27 cellular contexts compared by ENCODE assay signal in genomic region chr7:1163121-1163520, GRCh38.
"Had no signal": no experiment of that assay in that cellular context is flagged by ENCODE, and none has a peak within 500 bp of the region (broad histone marks: within the 10 kb centered on the region; RNA-seq: fewer than 3 reads in every experiment).

No MANE protein-coding gene starts in this region.

- H3K36me3 Mint-ChIP-seq: activated naive CD8-positive, alpha-beta T cell treated with anti-CD3 and anti-CD28 coated beads, Interleukin-2, amount 10 ng/mL, durations not matched to agents 7 days and 5 days had no signal

- H3K27me3 ChIP-seq: cardiac muscle cell, foreskin keratinocyte, tibial artery, uterus had no signal

- DNase-seq: activated B cell treated with CpG ODN at 0.5 μM for 24 hours; activated CD4-positive, alpha-beta T cell treated with anti-CD3 and anti-CD28 coated beads for 36 hours; activated CD4-positive, alpha-beta T cell treated with anti-CD3 and anti-CD28 coated beads, Interleukin-2, amount 50 U/mL, for 4 hours; activated CD8-positive, alpha-beta memory T cell treated with anti-CD3 and anti-CD28 coated beads for 24 hours; activated CD8-positive, alpha-beta memory T cell treated with anti-CD3 and anti-CD28 coated beads, Interleukin-2, amount 50 U/mL, for 4 hours; activated effector memory CD4-positive, alpha-beta T cell treated with Interleukin-2 at 50 U/mL for 16 hours; activated naive CD4-positive, alpha-beta T cell treated with anti-CD3 and anti-CD28 coated beads for 36 hours; activated naive CD8-positive, alpha-beta T cell treated with anti-CD3 and anti-CD28 coated beads, Interleukin-2, amount 10 ng/mL, durations not matched to agents 7 days and 5 days; activated T-cell treated with anti-CD3 and anti-CD28 coated beads, Interleukin-2, amount 50 U/mL, for 48 hours; amniotic stem cell; erythroblast; foreskin keratinocyte; immature natural killer cell; left ventricle myocardium superior; mammary epithelial cell; midbrain; small intestine; stimulated activated CD4-positive, alpha-beta T cell treated with anti-CD3 and anti-CD28 coated beads, Interleukin-2, amount 100 ng/mL, for 24 hours; stimulated activated naive CD8-positive, alpha-beta T cell treated with anti-CD3 and anti-CD28 coated beads, Interleukin-15, amount 100 ng/mL, for 72 hours; T-helper 1 cell; T1000; tibial artery; uterus had no signal

- H3K9me3 Mint-ChIP-seq: activated B cell treated with CpG ODN at 0.5 μM for 24 hours; activated naive CD4-positive, alpha-beta T cell treated with anti-CD3 and anti-CD28 coated beads for 36 hours; activated naive CD8-positive, alpha-beta T cell treated with anti-CD3 and anti-CD28 coated beads, Interleukin-2, amount 10 ng/mL, durations not matched to agents 7 days and 5 days; immature natural killer cell; stimulated activated effector memory CD8-positive, alpha-beta T cell treated with anti-CD3 and anti-CD28 coated beads, Interleukin-12 subunit alpha, Interleukin-12 subunit beta, amount 100 ng/mL, for 72 hours; stimulated activated naive CD8-positive, alpha-beta T cell treated with anti-CD3 and anti-CD28 coated beads, Interleukin-15, amount 100 ng/mL, for 72 hours had no signal

- H3K4me1 ChIP-seq: foreskin keratinocyte, uterus had no signal

- H3K4me3 ChIP-seq: cardiac muscle cell, tibial artery, uterus had no signal

- ATAC-seq: activated CD4-positive, alpha-beta T cell treated with anti-CD3 and anti-CD28 coated beads for 36 hours; foreskin keratinocyte; left ventricle myocardium superior; sciatic nerve; stimulated activated effector memory CD8-positive, alpha-beta T cell treated with anti-CD3 and anti-CD28 coated beads, Interleukin-12 subunit alpha, Interleukin-12 subunit beta, amount 100 ng/mL, for 72 hours; stimulated activated naive CD8-positive, alpha-beta T cell treated with anti-CD3 and anti-CD28 coated beads, Interleukin-15, amount 100 ng/mL, for 72 hours had no signal

- H3K9me3 ChIP-seq: tibial artery, uterus had no signal

- H3K36me3 ChIP-seq: cardiac muscle cell, uterus had no signal

- H3K4me3 Mint-ChIP-seq: activated B cell treated with CpG ODN at 0.5 μM for 24 hours; activated CD4-positive, alpha-beta T cell treated with anti-CD3 and anti-CD28 coated beads for 36 hours; activated naive CD4-positive, alpha-beta T cell treated with anti-CD3 and anti-CD28 coated beads for 36 hours; activated naive CD8-positive, alpha-beta T cell treated with anti-CD3 and anti-CD28 coated beads, Interleukin-2, amount 10 ng/mL, durations not matched to agents 7 days and 5 days; stimulated activated naive CD8-positive, alpha-beta T cell treated with anti-CD3 and anti-CD28 coated beads, Interleukin-15, amount 100 ng/mL, for 72 hours had no signal

- H3K27me3 Mint-ChIP-seq: activated B cell treated with CpG ODN at 0.5 μM for 24 hours; activated CD4-positive, alpha-beta T cell treated with anti-CD3 and anti-CD28 coated beads for 36 hours; activated naive CD8-positive, alpha-beta T cell treated with anti-CD3 and anti-CD28 coated beads, Interleukin-2, amount 10 ng/mL, durations not matched to agents 7 days and 5 days; stimulated activated naive CD8-positive, alpha-beta T cell treated with anti-CD3 and anti-CD28 coated beads, Interleukin-15, amount 100 ng/mL, for 72 hours had no signal

- H3K27ac ChIP-seq: cardiac muscle cell, foreskin keratinocyte, tibial artery, uterus had no signal

- H3K27ac Mint-ChIP-seq: activated B cell treated with CpG ODN at 0.5 μM for 24 hours; activated CD4-positive, alpha-beta T cell treated with anti-CD3 and anti-CD28 coated beads for 36 hours; activated naive CD4-positive, alpha-beta T cell treated with anti-CD3 and anti-CD28 coated beads for 36 hours; activated naive CD8-positive, alpha-beta T cell treated with anti-CD3 and anti-CD28 coated beads, Interleukin-2, amount 10 ng/mL, durations not matched to agents 7 days and 5 days had no signal

- FAIRE-seq: endometrium, small intestine had no signal
